21 cellular contexts compared by ENCODE assay signal in genomic region chr15:66859688-66860253, GRCh38.
A peak's percentile ranks its signal among the peaks of the same experiment; 100 is the strongest.
DNase-seq lines count a peak whose midpoint lies in the region; ATAC-seq, FAIRE-seq and TF ChIP-seq lines count a peak whose summit lies in the region.
"Had no signal": no experiment of that assay in that cellular context is flagged by ENCODE, and none has a peak within 500 bp of the region (broad histone marks: within the 10 kb centered on the region; RNA-seq: fewer than 3 reads in every experiment).

No MANE protein-coding gene starts in this region.

- in situ Hi-C loops in Panc1 (cut with HindIII; ENCODE audit: low pct_unique_long_range_greater_than_20kb, low sequenced_read_pairs), result no loop called here

- no peak overlapping the region for H2AFZ ChIP-seq in endothelial cell of umbilical vein (ENCODE audit: low read depth, low read length)

- POLR2A ChIA-PET in Panc1 (lab: Charles Lee), result no interaction called here
- POLR2A ChIA-PET in endothelial cell of umbilical vein (lab: Charles Lee), result no interaction called here

- ATAC-seq in activated CD8-positive, alpha-beta memory T cell treated with anti-CD3 and anti-CD28 coated beads, Interleukin-2, amount 10 ng/mL, durations not matched to agents 7 days and 5 days, result no peak
- ATAC-seq in Panc1, result no peak
- ATAC-seq in HG03432 (IDR thresholded peaks at IDR 0.05; ENCODE audit: unreplicated experiment), result no peak
- no peak for ATAC-seq in sciatic nerve

- H3K27ac Mint-ChIP-seq in activated CD8-positive, alpha-beta memory T cell treated with anti-CD3 and anti-CD28 coated beads, Interleukin-2, amount 10 ng/mL, durations not matched to agents 7 days and 5 days, result no peak overlapping the region

- H3K4me3 ChIP-seq in Panc1 (ENCODE audit: low read depth in 2 of 2, low read length in 2 of 2) (no peak overlapping the region), endothelial cell of umbilical vein (replicated peaks in 1 of 3; ENCODE audit: insufficient read depth in 1 of 3, low read depth in 1 of 3, low read length in 3 of 3) (no peak overlapping the region), spleen (no peak overlapping the region)
- H3K4me3 ChIP-seq: MG63 had no signal

- no peak overlapping the region for H3K4me2 ChIP-seq in endothelial cell of umbilical vein (ENCODE audit: insufficient read depth, low read length)
- H3K4me2 ChIP-seq: KMS-11 had no signal

- H3K9me1 ChIP-seq in endothelial cell of umbilical vein (replicated peaks; ENCODE audit: control insufficient read depth, extremely low read depth, insufficient read depth, low read length), result no peaks in the 10 kb centered on the region

- H3K27ac ChIP-seq in Panc1 (ENCODE audit: low read length) (peak overlapping the region; percentile 90), endothelial cell of umbilical vein (ENCODE audit: insufficient read depth, low read depth, low read length) (no peak overlapping the region), spleen (no peak overlapping the region)
- H3K27ac ChIP-seq: KMS-11 had no signal

- H3K79me2 ChIP-seq in endothelial cell of umbilical vein (ENCODE audit: control insufficient read depth, insufficient read depth, low read length), result no peaks in the 10 kb centered on the region

- no peak overlapping the region for H3K9ac ChIP-seq in endothelial cell of umbilical vein (replicated peaks; ENCODE audit: extremely low read depth, insufficient read depth, low read length)
- H3K9ac ChIP-seq: KMS-11 had no signal

- FAIRE-seq in endothelial cell of umbilical vein (lab: Jason Lieb, UNC), result peak; percentile 12

- H3K27me3 ChIP-seq in Panc1 (ENCODE audit: control insufficient read depth, insufficient read depth, low read length) (no peaks in the 10 kb centered on the region), endothelial cell of umbilical vein (ENCODE audit: control insufficient read depth in 2 of 2, insufficient read depth in 2 of 2, low read length in 2 of 2) (no peaks in the 10 kb centered on the region), spleen (replicated peaks in 1 of 7) (peaks cover 0 to 4% (median 0%) of the 10 kb centered on the region in 7 donors)
- H3K27me3 ChIP-seq: MG63 had no signal

- peaks cover 27% of the 10 kb centered on the region for H3K27me3 Mint-ChIP-seq in activated CD8-positive, alpha-beta memory T cell treated with anti-CD3 and anti-CD28 coated beads, Interleukin-2, amount 10 ng/mL, durations not matched to agents 7 days and 5 days

- DNase-seq in activated CD8-positive, alpha-beta memory T cell treated with anti-CD3 and anti-CD28 coated beads, Interleukin-2, amount 50 U/mL, for 48 hours, result peak; percentile 7
- DNase-seq in activated CD8-positive, alpha-beta memory T cell treated with anti-CD3 and anti-CD28 coated beads, Interleukin-2, amount 10 ng/mL, durations not matched to agents 7 days and 5 days, result no peak
- DNase-seq in Panc1 (ENCODE audit: low read depth, low spot score) (no peak), endothelial cell of umbilical vein (ENCODE audit: low read depth, low spot score) (no peak), spleen (peak; percentile 34), retina (no peak), sciatic nerve (ENCODE audit: low spot score) (no peak)
- DNase-seq: 8988T, C1 segment of cervical spinal cord, DMS153, EL, GOT3, MG63, NCI-H1105, NCI-H1694 treated with DMSO at 0.1 percent for 48 hours, NCI-H345, NCI-H774, Right ventricle myocardium superior had no signal

- H3K9me3 ChIP-seq in Panc1 (ENCODE audit: control insufficient read depth, insufficient read depth, low read depth, low read length), result no peaks in the 10 kb centered on the region
- no peaks in the 10 kb centered on the region for H3K9me3 ChIP-seq in endothelial cell of umbilical vein (replicated peaks; ENCODE audit: control insufficient read depth, insufficient read depth, low read length)
- no peaks in the 10 kb centered on the region for H3K9me3 ChIP-seq in spleen
- H3K9me3 ChIP-seq: MG63 had no signal

- H3K4me1 ChIP-seq in Panc1 (ENCODE audit: control insufficient read depth, insufficient read depth, low read length) (peaks cover 74% of the 10 kb centered on the region), endothelial cell of umbilical vein (ENCODE audit: control insufficient read depth, extremely low read depth, insufficient read depth, low read length) (no peaks in the 10 kb centered on the region), spleen (peaks cover 0 to 17% (median 6%) of the 10 kb centered on the region in 6 donors)

- intact Hi-C loops in Panc1 (cut with micrococcal nuclease; ENCODE audit: unreplicated experiment) (loop anchor here (5.0 kb wide), 1 partner anchor 83 kb away; no protein-coding TSS in a partner anchor), endothelial cell of umbilical vein (cut with micrococcal nuclease) (no loop called here), spleen (cut with DNase I; ENCODE audit: low total_unique reads) (no loop called here), sciatic nerve (cut with DNase I) (no loop called here)

- H3K9me3 Mint-ChIP-seq in activated CD8-positive, alpha-beta memory T cell treated with anti-CD3 and anti-CD28 coated beads, Interleukin-2, amount 10 ng/mL, durations not matched to agents 7 days and 5 days (ENCODE audit: low read depth), result no peaks in the 10 kb centered on the region
- H3K9me3 Mint-ChIP-seq: HFFc6 had no signal

- peaks cover 3% of the 10 kb centered on the region for H3K4me1 Mint-ChIP-seq in activated CD8-positive, alpha-beta memory T cell treated with anti-CD3 and anti-CD28 coated beads, Interleukin-2, amount 10 ng/mL, durations not matched to agents 7 days and 5 days

- TF ChIP-seq CTCF in Panc1 (IDR thresholded peaks at IDR 0.05) (no peak), endothelial cell of umbilical vein (IDR thresholded peaks at IDR 0.05; ENCODE audit: extremely low read depth in 1 of 2, insufficient read depth in 1 of 2, low read depth in 1 of 2, low read length in 2 of 2) (no peak), spleen (IDR thresholded peaks at IDR 0.05 in 8 of 11, conservative IDR thresholded peaks at IDR 0.05 in 3 of 11) (no peak)

- CTCF ChIA-PET in activated CD8-positive, alpha-beta memory T cell treated with anti-CD3 and anti-CD28 coated beads, Interleukin-2, amount 10 ng/mL, durations not matched to agents 7 days and 5 days (lab: Charles Lee), result interaction anchor here (2.1 to 6.0 kb wide), 2 partner anchors 8 to 255 kb away, joined by 4 to 33 read pairs; no protein-coding TSS in a partner anchor
- CTCF ChIA-PET in Panc1 (lab: Charles Lee) (no interaction called here), endothelial cell of umbilical vein (lab: Charles Lee) (interaction anchor here (2.6 to 3.0 kb wide), 2 partner anchors 9 to 257 kb away, joined by 13 to 17 read pairs; no protein-coding TSS in a partner anchor)

- no peak overlapping the region for H3K4me3 Mint-ChIP-seq in activated CD8-positive, alpha-beta memory T cell treated with anti-CD3 and anti-CD28 coated beads, Interleukin-2, amount 10 ng/mL, durations not matched to agents 7 days and 5 days
- H3K4me3 Mint-ChIP-seq: HFFc6 had no signal

- no peaks in the 10 kb centered on the region for H4K20me1 ChIP-seq in endothelial cell of umbilical vein (replicated peaks; ENCODE audit: control insufficient read depth, extremely low read depth, insufficient read depth, low read length)

- dilution Hi-C loops in endothelial cell of umbilical vein (cut with MboI; ENCODE audit: extremely low pct_ligation_motif_present, low sequenced_read_pairs), result no loop called here

- 82 to 95% (median 90%) methylated on average over 8 of the region's 8 CpGs for WGBS in spleen, 5 donors

- no peaks in the 10 kb centered on the region for H3K36me3 Mint-ChIP-seq in activated CD8-positive, alpha-beta memory T cell treated with anti-CD3 and anti-CD28 coated beads, Interleukin-2, amount 10 ng/mL, durations not matched to agents 7 days and 5 days

- BruUV-seq in Panc1 (replicated peaks; lab: Mats Ljungman, UMichigan) (no TSS peak), endothelial cell of umbilical vein (replicated peaks; lab: Mats Ljungman, UMichigan) (no TSS peak)

- H3K36me3 ChIP-seq in Panc1 (ENCODE audit: control insufficient read depth, insufficient read depth, low read length) (no peaks in the 10 kb centered on the region), endothelial cell of umbilical vein (ENCODE audit: control insufficient read depth in 2 of 2, extremely low read depth in 1 of 2, insufficient read depth in 2 of 2, low read length in 2 of 2) (no peaks in the 10 kb centered on the region), spleen (no peaks in the 10 kb centered on the region)

- no peak for TF ChIP-seq POLR2A in endothelial cell of umbilical vein (IDR thresholded peaks at IDR 0.05; ENCODE audit: low read depth, low read length)
- TF ChIP-seq POLR2A in spleen (IDR thresholded peaks at IDR 0.05), result no peak

TF ChIP-seq in endothelial cell of umbilical vein, 7 proteins besides CTCF, POLR2A, EP300 and RAD21:
- no peak for TF ChIP-seq EZH2 (IDR thresholded peaks at IDR 0.05; ENCODE audit: borderline replicate concordance, low read depth, low read length, severe bottlenecking)
- TF ChIP-seq FOS (IDR thresholded peaks at IDR 0.05; ENCODE audit: borderline replicate concordance, insufficient read depth, low read length), result no peak
- no peak for TF ChIP-seq MAX (IDR thresholded peaks at IDR 0.05; ENCODE audit: insufficient read depth, insufficient read length)
- no peak for TF ChIP-seq GATA2 (IDR thresholded peaks at IDR 0.05; ENCODE audit: insufficient read depth, insufficient read length, low read depth, low read length)
- TF ChIP-seq POLR2AphosphoS5 (IDR thresholded peaks at IDR 0.05; ENCODE audit: insufficient read depth, low read depth, low read length), result no peak
- TF ChIP-seq JUN (IDR thresholded peaks at IDR 0.05; ENCODE audit: borderline replicate concordance, insufficient read depth, insufficient read length, low read depth), result no peak
- no peak for TF ChIP-seq MYC (IDR thresholded peaks at IDR 0.05; ENCODE audit: low read depth, low read length)

Comparison
In these comparisons a context has a peak if more than half of its experiments do, and no peak if none do; other contexts are left out.
1. DNase-seq: peak in activated CD8-positive, alpha-beta memory T cell treated with anti-CD3 and anti-CD28 coated beads, Interleukin-2, amount 50 U/mL, for 48 hours (single experiment) and spleen (single experiment); none in activated CD8-positive, alpha-beta memory T cell treated with anti-CD3 and anti-CD28 coated beads, Interleukin-2, amount 10 ng/mL, durations not matched to agents 7 days and 5 days (single experiment), Panc1 (single experiment), endothelial cell of umbilical vein (single experiment), retina (single experiment) and sciatic nerve (single experiment).